Comparison of ENCODE assay signal across 13 cellular contexts in the genomic region with DNA sequence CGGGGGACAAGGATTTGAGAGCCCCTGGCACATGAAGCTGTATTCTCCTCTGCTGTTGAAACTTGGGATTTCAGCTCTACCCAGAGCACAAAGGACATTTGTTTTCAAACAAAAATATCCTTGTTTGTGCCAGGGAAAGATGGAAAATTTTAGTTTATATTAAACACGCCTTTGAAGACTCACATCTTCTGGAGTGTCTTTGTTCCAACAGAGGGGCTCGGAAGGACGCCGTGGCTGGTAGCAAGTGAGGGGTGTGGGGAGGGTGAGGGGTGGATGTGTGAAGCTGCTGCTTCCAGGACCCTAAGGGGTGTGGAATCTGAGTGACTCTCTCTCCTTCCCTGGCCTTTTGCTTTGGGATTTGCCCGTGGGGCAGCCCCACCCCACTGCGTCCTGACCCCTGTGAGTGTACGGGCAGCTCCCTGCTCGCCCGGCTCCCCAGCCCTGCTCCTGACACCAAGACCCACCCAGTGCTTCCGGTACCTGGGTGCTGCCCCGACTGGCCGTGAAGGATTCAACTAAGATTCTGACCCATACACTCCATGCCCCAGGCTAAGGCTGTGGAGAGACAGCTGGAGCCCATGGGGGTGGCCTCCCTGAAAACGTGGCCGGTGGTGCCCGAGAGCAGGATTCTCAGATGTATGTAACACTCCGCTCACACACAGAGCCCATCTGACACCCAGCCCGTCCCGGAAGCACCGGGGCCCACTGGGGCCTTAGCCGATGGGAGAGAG. TPM values are rescaled to one million over a fixed set of nuclear protein-coding genes. Genes with fewer than 3 reads are reported as not detected.
A peak's percentile ranks its signal among the peaks of the same experiment; 100 is the strongest.
DNase-seq lines count a peak whose midpoint lies in the region; ATAC-seq and TF ChIP-seq lines count a peak whose summit lies in the region.
"Had no signal": no experiment of that assay in that cellular context is flagged by ENCODE, and none has a peak within 500 bp of the region (broad histone marks: within the 10 kb centered on the region; RNA-seq: fewer than 3 reads in every experiment).

No MANE protein-coding gene starts in this region.

- H3K4me3 ChIP-seq in heart right ventricle, result no peak overlapping the region

- H3K36me3 Mint-ChIP-seq in CD14-positive monocyte, result peaks cover 59 to 93% of the 10 kb centered on the region in 2 donors
- H3K36me3 Mint-ChIP-seq: T-cell had no signal

- no peaks in the 10 kb centered on the region for H3K4me1 Mint-ChIP-seq in CD14-positive monocyte
- H3K4me1 Mint-ChIP-seq: T-cell had no signal

- peaks cover 0 to 2% (median 0%) of the 10 kb centered on the region in 3 donors for H3K27me3 Mint-ChIP-seq in CD14-positive monocyte (ENCODE audit: low read depth in 3 of 3)

- WGBS in heart right ventricle, 2 donors, result 63% methylated on average over 21 of the region's 21 CpGs

- no peaks in the 10 kb centered on the region for H3K9me3 Mint-ChIP-seq in CD14-positive monocyte
- H3K9me3 Mint-ChIP-seq: T-cell had no signal

- TF ChIP-seq CTCF in heart right ventricle (IDR thresholded peaks at IDR 0.05) (no peak), CD14-positive monocyte (IDR thresholded peaks at IDR 0.05) (no peak)

- H3K36me3 ChIP-seq in heart right ventricle, result peaks cover 0 to 93% (median 14%) of the 10 kb centered on the region in 9 donors

- ATAC-seq in heart right ventricle, result peak in 4 of 8 donors; percentile 1 to 7 (median 2)
- ATAC-seq: HCT116, T-cell had no signal

- H3K4me3 Mint-ChIP-seq in CD14-positive monocyte, result no peak overlapping the region
- H3K4me3 Mint-ChIP-seq: T-cell had no signal

- no peaks in the 10 kb centered on the region for H3K9me3 ChIP-seq in heart right ventricle

- intact Hi-C loops in heart right ventricle (cut with DNase I) (loop anchor here in 4 of 10 donors (5.0 to 10.0 kb wide), 3 partner anchors 36 to 153 kb away; no protein-coding TSS in a partner anchor), posterior cingulate gyrus (cut with DNase I) (loop anchor here (5.0 kb wide), 1 partner anchor 61 kb away; no protein-coding TSS in a partner anchor), CD14-positive monocyte (cut with micrococcal nuclease) (no loop called here)

- no peaks in the 10 kb centered on the region for H3K27me3 ChIP-seq in heart right ventricle

- H3K4me1 ChIP-seq in heart right ventricle, result peaks cover 32 to 61% (median 44%) of the 10 kb centered on the region in 9 donors

- DNase-seq in COLO829 (ENCODE audit: low spot score), result peak; percentile 73
- DNase-seq in heart right ventricle, result peak in 1 of 2 donors; percentile 4
- DNase-seq in posterior cingulate gyrus, result peak in 6 of 10 donors; percentile 9 to 90 (median 48)
- no peak for DNase-seq in GM19238 (ENCODE audit: insufficient read length, low spot score)
- DNase-seq in activated T-cell treated with anti-CD3 and anti-CD28 coated beads for 4 hours, result no peak
- DNase-seq in NCI-H82 treated with DMSO at 0.1 percent for 48 hours (lab: John Stamatoyannopoulos, UW; ENCODE audit: unreplicated experiment), result no peak
- DNase-seq in CD14-positive monocyte (ENCODE audit: low spot score), result no peak
- DNase-seq: GDM1; MM.1S; stimulated activated CD4-positive, alpha-beta T cell treated with anti-CD3 and anti-CD28 coated beads, Interleukin-4, amount 100 ng/mL, for 1 hour had no signal

- H3K27ac ChIP-seq in angular gyrus (ENCODE audit: low read depth, low read length), result peak overlapping the region; percentile 92
- peak overlapping the region in 6 of 10 donors; percentile 59 to 81 (median 76) for H3K27ac ChIP-seq in heart right ventricle

- H3K27ac Mint-ChIP-seq in CD14-positive monocyte, result no peak overlapping the region
- H3K27ac Mint-ChIP-seq: T-cell had no signal

RNA-seq across cellular contexts. Expression of a gene that starts 59.6 kb away (rescaled TPM):
- 10 to 100 TPM; 21.5 to 33.2 (median 28.3) TPM for total RNA-seq in heart right ventricle
- polyA plus RNA-seq in heart right ventricle (10 to 100 TPM; 13.0 to 14.6 TPM), CD14-positive monocyte (1 to 10 TPM; 2.7 to 3.1 TPM)

Comparison
In these comparisons a context has a peak if more than half of its experiments do, and no peak if none do; other contexts are left out.
1. DNase-seq: peak in COLO829 (single experiment) and posterior cingulate gyrus (6 of 10); none in GM19238 (single experiment), activated T-cell treated with anti-CD3 and anti-CD28 coated beads for 4 hours (single experiment), NCI-H82 treated with DMSO at 0.1 percent for 48 hours (single experiment) and CD14-positive monocyte (single experiment).